9 cellular contexts compared by ENCODE assay signal in the genomic region with DNA sequence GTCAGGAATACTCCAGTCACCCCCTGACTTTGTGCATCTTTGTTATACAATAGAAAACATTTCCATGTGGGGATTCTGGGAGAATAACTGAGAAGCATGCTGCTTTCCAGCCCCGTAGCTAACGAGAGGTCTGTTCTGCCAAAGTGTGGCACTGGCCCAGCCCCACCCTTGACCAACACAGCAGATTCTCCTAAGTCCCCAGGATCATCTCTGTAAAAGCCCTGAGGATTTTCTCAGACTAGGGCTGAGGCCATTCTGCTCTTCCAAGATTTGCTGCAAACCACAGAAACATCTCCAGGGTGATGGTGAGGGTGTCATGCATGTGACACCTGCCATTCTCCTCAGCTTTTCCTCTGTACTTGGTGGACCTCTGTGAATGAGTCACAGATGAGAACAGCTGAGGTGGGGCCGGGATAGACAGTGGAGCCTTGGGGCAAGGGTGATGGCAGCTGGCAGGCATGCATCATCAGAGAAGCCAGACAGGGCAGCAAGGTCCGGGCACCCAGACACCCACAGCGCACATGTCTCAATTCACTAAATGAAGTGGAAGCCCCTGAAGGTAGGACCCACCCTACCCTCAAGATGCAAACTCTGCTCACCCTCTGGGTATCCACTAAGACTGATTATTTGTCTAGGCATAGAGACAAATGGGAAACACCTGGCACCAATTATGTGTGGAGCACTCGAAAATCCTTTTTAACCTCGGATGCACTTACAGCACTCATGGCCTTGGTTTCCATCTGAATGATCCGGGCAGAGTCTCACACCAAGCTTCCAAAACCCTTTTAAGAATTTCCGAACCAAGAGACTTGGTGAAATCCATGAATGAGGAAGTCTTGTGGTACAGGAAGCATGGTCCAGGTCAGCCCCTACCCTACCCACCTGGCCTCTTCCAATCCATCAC. TPM values are rescaled to one million over a fixed set of nuclear protein-coding genes. Genes with fewer than 3 reads are reported as not detected.
A peak's percentile ranks its signal among the peaks of the same experiment; 100 is the strongest.
DNase-seq lines count a peak whose midpoint lies in the region; ATAC-seq, FAIRE-seq and TF ChIP-seq lines count a peak whose summit lies in the region.
"Had no signal": no experiment of that assay in that cellular context is flagged by ENCODE, and none has a peak within 500 bp of the region (broad histone marks: within the 10 kb centered on the region; RNA-seq: fewer than 3 reads in every experiment).

No MANE protein-coding gene starts in this region.

- H3K4me3 ChIP-seq in astrocyte (ENCODE audit: insufficient read depth, low read depth, low read length) (no peak overlapping the region), HepG2 (replicated peaks in 1 of 3; ENCODE audit: insufficient read depth in 1 of 3, low read depth in 2 of 3, low read length in 3 of 3) (no peak overlapping the region)

- TF ChIP-seq EP300 in HepG2 (IDR thresholded peaks at IDR 0.05; ENCODE audit: low read depth in 2 of 2, low read length in 2 of 2) (no peak), HepG2 (CRISPR knock-in tag; IDR thresholded peaks at IDR 0.05; ENCODE audit: borderline replicate concordance) (no peak)

- no TSS peak for BruUV-seq in HepG2 (replicated peaks; lab: Mats Ljungman, UMichigan)

- peak overlapping the region; percentile 41 for H3K4me2 ChIP-seq in astrocyte (ENCODE audit: low read length)
- no peak overlapping the region for H3K4me2 ChIP-seq in HepG2 (ENCODE audit: low read depth, low read length)

- no peak for TF ChIP-seq CTCF in astrocyte (IDR thresholded peaks at IDR 0.05; ENCODE audit: insufficient read depth, low read depth, low read length)
- TF ChIP-seq CTCF in HepG2 (CRISPR knock-in tag; IDR thresholded peaks at IDR 0.05): no peak

- peaks cover 9% of the 10 kb centered on the region for H3K36me3 Mint-ChIP-seq in astrocyte (ENCODE audit: low read depth, unreplicated experiment)

- H3K9me3 ChIP-seq in astrocyte (ENCODE audit: insufficient read depth, low read depth, low read length) (no peaks in the 10 kb centered on the region), HepG2 (ENCODE audit: low read length) (no peaks in the 10 kb centered on the region)

- TF ChIP-seq POLR2A in HepG2 (IDR thresholded peaks at IDR 0.05; ENCODE audit: insufficient read depth in 1 of 2, low read depth in 2 of 2, low read length in 2 of 2): no peak

- H3K4me1 ChIP-seq in astrocyte (ENCODE audit: insufficient read depth, low read length) (peaks cover 12% of the 10 kb centered on the region), HepG2 (ENCODE audit: insufficient read depth, low read length) (no peaks in the 10 kb centered on the region)

- H3K27ac ChIP-seq in astrocyte (ENCODE audit: low read depth, low read length) (no peak overlapping the region), HepG2 (ENCODE audit: extremely low read length, insufficient read depth, low read length) (no peak overlapping the region)

- no peak overlapping the region for H2AFZ ChIP-seq in astrocyte (ENCODE audit: low read depth, low read length)
- H2AFZ ChIP-seq in HepG2 (ENCODE audit: low read length): no peak overlapping the region

- WGBS in HepG2 (ENCODE audit: low lambda C conversion rate): 40% methylated on average over 9 of the region's 9 CpGs

- H3K79me2 ChIP-seq in astrocyte (ENCODE audit: insufficient read depth, low read length) (no peaks in the 10 kb centered on the region), HepG2 (ENCODE audit: insufficient read depth, low read length) (no peaks in the 10 kb centered on the region)

- DNase-seq in NCI-H345 (lab: John Stamatoyannopoulos, UW) (peak; percentile 25), NCI-H345 treated with DMSO at 0.1 percent for 48 hours (lab: John Stamatoyannopoulos, UW; ENCODE audit: unreplicated experiment) (no peak), LoVo (ENCODE audit: low spot score) (peak; percentile 20), astrocyte (ENCODE audit: low read depth) (peak; percentile 64), renal cortical epithelial cell (ENCODE audit: low read depth) (peak; percentile 65), HUDEP-2 (lab: John Stamatoyannopoulos, UW; ENCODE audit: unreplicated experiment in 76 of 76) (no peak), NAMALWA (ENCODE audit: low spot score) (no peak), HepG2 (ENCODE audit: low spot score) (no peak)

- ATAC-seq in HepG2: no peak

- H3K36me3 ChIP-seq in astrocyte (ENCODE audit: insufficient read depth, low read length) (no peaks in the 10 kb centered on the region), HepG2 (replicated peaks in 1 of 2; ENCODE audit: control insufficient read depth in 1 of 2, insufficient read depth in 2 of 2, low read length in 2 of 2) (no peaks in the 10 kb centered on the region)

- CTCF ChIA-PET in HepG2 (lab: Yijun Ruan, JAX; ENCODE audit: low intra/inter-chr PET ratio, low total read pairs): no interaction called here

- H4K20me1 ChIP-seq in astrocyte (ENCODE audit: insufficient read depth, low read length) (no peaks in the 10 kb centered on the region), HepG2 (ENCODE audit: insufficient read depth, low read length) (no peaks in the 10 kb centered on the region)

- H3K9ac ChIP-seq in astrocyte (ENCODE audit: low read length) (no peak overlapping the region), HepG2 (ENCODE audit: insufficient read depth, low read depth, low read length) (no peak overlapping the region)

- FAIRE-seq in astrocyte (lab: Jason Lieb, UNC) (no peak), HepG2 (lab: Jason Lieb, UNC) (no peak)

- in situ Hi-C loops in HepG2 (cut with HindIII; ENCODE audit: extremely low pct_ligation_motif_present, low pct_unique_long_range_greater_than_20kb): no loop called here

- intact Hi-C loops in HepG2 (cut with micrococcal nuclease; ENCODE audit: unreplicated experiment): no loop called here

- no peak overlapping the region for H3K4me3 Mint-ChIP-seq in astrocyte (ENCODE audit: unreplicated experiment)

- H3K27me3 ChIP-seq in astrocyte (ENCODE audit: insufficient read depth, low read length) (no peaks in the 10 kb centered on the region), HepG2 (ENCODE audit: control insufficient read depth in 1 of 2, insufficient read depth in 2 of 2, low read length in 2 of 2) (no peaks in the 10 kb centered on the region)

- H3K27ac Mint-ChIP-seq in astrocyte (ENCODE audit: unreplicated experiment): peak overlapping the region; percentile 67

- peaks cover 2% of the 10 kb centered on the region for H3K9me3 Mint-ChIP-seq in astrocyte (ENCODE audit: unreplicated experiment)
- H3K9me3 Mint-ChIP-seq: central memory CD8-positive, alpha-beta T cell had no signal

- peaks cover 34% of the 10 kb centered on the region for H3K4me1 Mint-ChIP-seq in astrocyte (ENCODE audit: low read depth, unreplicated experiment)

- H3K27me3 Mint-ChIP-seq in astrocyte (ENCODE audit: low read depth, unreplicated experiment): peaks cover 4% of the 10 kb centered on the region
- H3K27me3 Mint-ChIP-seq: central memory CD8-positive, alpha-beta T cell had no signal

- no peak for TF ChIP-seq RAD21 in HepG2 (CRISPR knock-in tag; IDR thresholded peaks at IDR 0.05)

- POLR2A ChIA-PET in HepG2 (lab: Yijun Ruan, JAX): no interaction called here

TF ChIP-seq in HepG2, 621 proteins besides CTCF, POLR2A, EP300 and RAD21 (continues in another document):
- TF ChIP-seq, protein P1, sequence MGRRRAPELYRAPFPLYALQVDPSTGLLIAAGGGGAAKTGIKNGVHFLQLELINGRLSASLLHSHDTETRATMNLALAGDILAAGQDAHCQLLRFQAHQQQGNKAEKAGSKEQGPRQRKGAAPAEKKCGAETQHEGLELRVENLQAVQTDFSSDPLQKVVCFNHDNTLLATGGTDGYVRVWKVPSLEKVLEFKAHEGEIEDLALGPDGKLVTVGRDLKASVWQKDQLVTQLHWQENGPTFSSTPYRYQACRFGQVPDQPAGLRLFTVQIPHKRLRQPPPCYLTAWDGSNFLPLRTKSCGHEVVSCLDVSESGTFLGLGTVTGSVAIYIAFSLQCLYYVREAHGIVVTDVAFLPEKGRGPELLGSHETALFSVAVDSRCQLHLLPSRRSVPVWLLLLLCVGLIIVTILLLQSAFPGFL (CRISPR knock-in tag; IDR thresholded peaks at IDR 0.05): no peak
- TF ChIP-seq JARID2 (CRISPR knock-in tag; IDR thresholded peaks at IDR 0.05; ENCODE audit: insufficient replicate concordance): no peak

RNA-seq across cellular contexts. Expression of a gene that starts 20.1 kb away (rescaled TPM):
- 43.5 and 56.3 TPM in 2 replicates for total RNA-seq in astrocyte
- 84.4 and 92.7 TPM in 2 replicates for total RNA-seq in renal cortical epithelial cell
- 0.97 and 2.0 TPM in 2 replicates for total RNA-seq in HepG2 (2016; rRNA removed; fragmentation: Illumina TruSeq; extraction: Trizol)
- 0.10 and 0.62 TPM in 2 replicates for total RNA-seq in HepG2 (2016; cell fraction: cytosol; rRNA removed; fragmentation: Illumina TruSeq; extraction: Trizol; ENCODE audit: low read depth)
- 1.1 and 1.3 TPM in 2 replicates for total RNA-seq in HepG2 (2016; cell fraction: insoluble cytoplasmic fraction; rRNA removed; fragmentation: Illumina TruSeq; extraction: Trizol)
- 0.31 and 0.65 TPM in 2 replicates for total RNA-seq in HepG2 (2016; cell fraction: membrane; rRNA removed; fragmentation: Illumina TruSeq; extraction: Trizol)
- total RNA-seq in HepG2 (2016; cell fraction: nucleus; rRNA removed; fragmentation: Illumina TruSeq; extraction: Trizol): 1.1 and 1.3 TPM in 2 replicates
- 0.44 and 1.8 TPM in 2 replicates for polyA plus RNA-seq in HepG2 (2011; rRNA removed)
- polyA plus RNA-seq in HepG2 (2011; cell fraction: cytosol; rRNA removed): 0.90 and 0.91 TPM in 2 replicates
- polyA plus RNA-seq in HepG2 (2011; cell fraction: nucleus; rRNA removed): 1.1 and 1.4 TPM in 2 replicates
- polyA plus RNA-seq in HepG2 (2012): 1.4 and 2.1 TPM in 2 replicates
- polyA plus RNA-seq in HepG2 (2016; cell fraction: cytosol; fragmentation: Illumina TruSeq; extraction: Trizol; ENCODE audit: low read depth): 0.03 and 0.12 TPM in 2 replicates
- 0.71 and 1.6 TPM in 2 replicates for polyA plus RNA-seq in HepG2 (2016; cell fraction: insoluble cytoplasmic fraction; fragmentation: Illumina TruSeq; extraction: Trizol; ENCODE audit: low read depth)
- polyA plus RNA-seq in HepG2 (2016; cell fraction: membrane; fragmentation: Illumina TruSeq; extraction: Trizol; ENCODE audit: low read depth): 0.06 and 0.08 TPM in 2 replicates
- 1.8 and 4.8 TPM in 2 replicates for polyA plus RNA-seq in HepG2 (2016; cell fraction: nucleus; fragmentation: Illumina TruSeq; extraction: Trizol; ENCODE audit: insufficient read depth, low read depth)
- polyA minus RNA-seq in HepG2 (2011; rRNA and poly(A)+ RNA removed; ENCODE audit: low replicate concordance): 2.7 and 35.6 TPM in 2 replicates
- 1.1 and 1.3 TPM in 2 replicates for polyA minus RNA-seq in HepG2 (2011; cell fraction: cytosol; rRNA and poly(A)+ RNA removed)
- 2.4 and 5.8 TPM in 2 replicates for polyA minus RNA-seq in HepG2 (2011; cell fraction: nucleus; rRNA and poly(A)+ RNA removed)

Comparison
In these comparisons a context has a peak if more than half of its experiments do, and no peak if none do; other contexts are left out.
1. DNase-seq: peak in NCI-H345 (single experiment), LoVo (single experiment), astrocyte (single experiment) and renal cortical epithelial cell (single experiment); none in NCI-H345 treated with DMSO at 0.1 percent for 48 hours (single experiment), HUDEP-2 (0 of 76), NAMALWA (single experiment) and HepG2 (single experiment).
2. RNA of a gene that starts 20.1 kb away (total RNA-seq): 84.4 to 92.7 TPM in renal cortical epithelial cell and 43.5 to 56.3 TPM in astrocyte; 0.10 to 2.0 TPM in HepG2; every median in the first group is over 10 times any median in the second.